Comparison of ENCODE assay signal across 27 cellular contexts in the genomic region with DNA sequence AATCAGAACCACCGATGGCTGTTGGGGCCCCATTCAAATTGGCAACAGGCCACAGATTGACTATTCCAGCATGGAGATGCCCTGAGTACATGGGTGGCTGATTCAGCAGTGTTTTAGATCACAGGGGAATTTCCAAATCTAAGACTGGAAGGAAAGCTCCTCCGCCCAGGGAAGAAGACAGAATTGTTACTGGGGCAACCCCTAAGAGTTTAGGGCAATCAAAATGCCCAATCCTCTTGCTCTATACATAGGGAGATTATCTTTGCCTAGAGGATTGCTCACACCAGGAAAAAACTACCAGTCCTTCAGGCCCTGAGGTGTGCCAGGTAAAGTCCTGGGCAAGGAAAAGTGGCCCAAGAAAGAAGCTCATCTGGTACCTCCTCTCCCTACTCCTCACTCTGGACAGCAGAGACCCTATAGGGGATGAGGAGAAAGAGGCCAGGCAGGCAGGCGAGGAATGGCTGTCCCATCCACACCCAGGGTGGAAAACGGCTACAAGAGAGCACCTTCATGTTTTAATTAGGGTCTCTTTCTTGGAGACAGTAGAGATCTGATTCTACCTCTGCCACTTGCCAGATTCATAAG. TPM values are rescaled to one million over a fixed set of nuclear protein-coding genes. Genes with fewer than 3 reads are reported as not detected.
"Had no signal": no experiment of that assay in that cellular context is flagged by ENCODE, and none has a peak within 500 bp of the region (broad histone marks: within the 10 kb centered on the region; RNA-seq: fewer than 3 reads in every experiment).

No MANE protein-coding gene starts in this region.

- DNase-seq: activated CD4-positive, alpha-beta memory T cell treated with anti-CD3 and anti-CD28 coated beads, Interleukin-2, amount 10 ng/mL, durations not matched to agents 7 days and 5 days; activated CD4-positive, alpha-beta T cell treated with anti-CD3 and anti-CD28 coated beads, Interleukin-2, amount 10 ng/mL, durations not matched to agents 24 days and 14 days; activated effector memory CD4-positive, alpha-beta T cell treated with Interleukin-2 at 50 U/mL for 16 hours; activated naive CD4-positive, alpha-beta T cell treated with anti-CD3 and anti-CD28 coated beads for 36 hours; activated naive CD8-positive, alpha-beta T cell treated with anti-CD3 and anti-CD28 coated beads, Interleukin-2, amount 10 ng/mL, durations not matched to agents 7 days and 5 days; activated T-cell treated with anti-CD3 and anti-CD28 coated beads, Interleukin-2, amount 50 U/mL, for 72 hours; amniotic stem cell; glutamatergic neuron; hippocampal formation; left colon; naive thymus-derived CD4-positive, alpha-beta T cell; stimulated activated CD4-positive, alpha-beta T cell treated with anti-CD3 and anti-CD28 coated beads, Interleukin-1b, Interleukin-23, amount 100 ng/mL, for 48 hours; substantia nigra; T-cell; thyroid gland had no signal

- H3K9me3 ChIP-seq: thyroid gland had no signal

- H3K4me1 ChIP-seq: thyroid gland had no signal

- H3K4me3 ChIP-seq: cardiac muscle cell, lung, thyroid gland had no signal

- H3K36me3 Mint-ChIP-seq: activated naive CD8-positive, alpha-beta T cell treated with anti-CD3 and anti-CD28 coated beads, Interleukin-2, amount 10 ng/mL, durations not matched to agents 7 days and 5 days; T-cell had no signal

- H3K27ac ChIP-seq: cardiac muscle cell, thyroid gland, VCaP had no signal

- H3K27me3 ChIP-seq: cardiac muscle cell, thyroid gland had no signal

- ATAC-seq: activated CD4-positive, CD25-positive, alpha-beta regulatory T cell treated with anti-CD3 and anti-CD28 coated beads, Interleukin-2, amount 50 U/mL, for 24 hours; activated T-cell treated with anti-CD3 and anti-CD28 coated beads, Interleukin-2, amount 50 U/mL, for 72 hours; left colon; naive thymus-derived CD4-positive, alpha-beta T cell; SK-N-SH treated with all-trans-retinoic acid at 6 μM for 48 hours; T-cell had no signal

- H3K27ac Mint-ChIP-seq: activated CD4-positive, alpha-beta memory T cell treated with anti-CD3 and anti-CD28 coated beads, Interleukin-2, amount 10 ng/mL, durations not matched to agents 7 days and 5 days; activated CD4-positive, alpha-beta T cell treated with anti-CD3 and anti-CD28 coated beads, Interleukin-2, amount 10 ng/mL, durations not matched to agents 24 days and 14 days; activated naive CD4-positive, alpha-beta T cell treated with anti-CD3 and anti-CD28 coated beads for 36 hours; activated naive CD8-positive, alpha-beta T cell treated with anti-CD3 and anti-CD28 coated beads, Interleukin-2, amount 10 ng/mL, durations not matched to agents 7 days and 5 days; activated T-cell treated with anti-CD3 and anti-CD28 coated beads, Interleukin-2, amount 50 U/mL, for 72 hours; naive thymus-derived CD4-positive, alpha-beta T cell; progenitor cell of endocrine pancreas; stimulated activated naive CD8-positive, alpha-beta T cell treated with anti-CD3 and anti-CD28 coated beads, Interleukin-15, Interleukin-2, amounts not matched to agents 100 ng/mL and 50 ng/mL, for 24 hours; T-cell; T-helper 2 cell treated with Interferon-gamma antibody and Interleukin-4, amounts not matched to agents 5 μg/mL and 100 μg/mL, for 36 hours had no signal

- H3K36me3 ChIP-seq: cardiac muscle cell, thyroid gland had no signal

- H3K4me3 Mint-ChIP-seq: activated CD4-positive, alpha-beta memory T cell treated with anti-CD3 and anti-CD28 coated beads, Interleukin-2, amount 10 ng/mL, durations not matched to agents 7 days and 5 days; activated CD4-positive, alpha-beta T cell treated with anti-CD3 and anti-CD28 coated beads, Interleukin-2, amount 10 ng/mL, durations not matched to agents 24 days and 14 days; activated naive CD4-positive, alpha-beta T cell treated with anti-CD3 and anti-CD28 coated beads for 36 hours; activated naive CD8-positive, alpha-beta T cell treated with anti-CD3 and anti-CD28 coated beads, Interleukin-2, amount 10 ng/mL, durations not matched to agents 7 days and 5 days; activated T-cell treated with anti-CD3 and anti-CD28 coated beads, Interleukin-2, amount 50 U/mL, for 72 hours; naive thymus-derived CD4-positive, alpha-beta T cell; neural crest cell; stimulated activated naive CD8-positive, alpha-beta T cell treated with anti-CD3 and anti-CD28 coated beads, Interleukin-15, Interleukin-2, amounts not matched to agents 100 ng/mL and 50 ng/mL, for 24 hours; T-cell; T-helper 2 cell treated with Interferon-gamma antibody and Interleukin-4, amounts not matched to agents 5 μg/mL and 100 μg/mL, for 36 hours had no signal

- H3K4me1 Mint-ChIP-seq: neural crest cell, T-cell had no signal

- FAIRE-seq: frontal cortex had no signal

RNA-seq across cellular contexts. Expression of a gene that starts 5.8 kb away (rescaled TPM):
- total RNA-seq: activated CD4-positive, alpha-beta memory T cell treated with anti-CD3 and anti-CD28 coated beads, Interleukin-2, amount 10 ng/mL, durations not matched to agents 7 days and 5 days; activated CD4-positive, alpha-beta T cell treated with anti-CD3 and anti-CD28 coated beads, Interleukin-2, amount 10 ng/mL, durations not matched to agents 24 days and 14 days; activated naive CD4-positive, alpha-beta T cell treated with anti-CD3 and anti-CD28 coated beads for 36 hours; activated T-cell treated with anti-CD3 and anti-CD28 coated beads, Interleukin-2, amount 50 U/mL, for 72 hours; cardiac muscle cell; neural crest cell; progenitor cell of endocrine pancreas had no signal

RNA-seq across cellular contexts. Expression of a gene that starts 9.7 kb away (rescaled TPM):
- total RNA-seq: activated CD4-positive, alpha-beta memory T cell treated with anti-CD3 and anti-CD28 coated beads, Interleukin-2, amount 10 ng/mL, durations not matched to agents 7 days and 5 days; activated CD4-positive, alpha-beta T cell treated with anti-CD3 and anti-CD28 coated beads, Interleukin-2, amount 10 ng/mL, durations not matched to agents 24 days and 14 days; activated naive CD4-positive, alpha-beta T cell treated with anti-CD3 and anti-CD28 coated beads for 36 hours; activated naive CD8-positive, alpha-beta T cell treated with anti-CD3 and anti-CD28 coated beads, Interleukin-2, amount 10 ng/mL, durations not matched to agents 7 days and 5 days; activated T-cell treated with anti-CD3 and anti-CD28 coated beads, Interleukin-2, amount 50 U/mL, for 72 hours; cardiac muscle cell; neural crest cell; progenitor cell of endocrine pancreas; thyroid gland; ureter had no signal
- polyA plus RNA-seq: cardiac muscle cell; naive thymus-derived CD4-positive, alpha-beta T cell had no signal

RNA-seq across cellular contexts. Expression of a gene that starts 27.4 kb away (rescaled TPM):
- total RNA-seq: activated CD4-positive, alpha-beta T cell treated with anti-CD3 and anti-CD28 coated beads, Interleukin-2, amount 10 ng/mL, durations not matched to agents 24 days and 14 days; activated T-cell treated with anti-CD3 and anti-CD28 coated beads, Interleukin-2, amount 50 U/mL, for 72 hours; neural crest cell had no signal
- polyA plus RNA-seq: cardiac muscle cell had no signal

RNA-seq across cellular contexts. Expression of a gene that starts 31.2 kb away (rescaled TPM):
- total RNA-seq: activated CD4-positive, alpha-beta memory T cell treated with anti-CD3 and anti-CD28 coated beads, Interleukin-2, amount 10 ng/mL, durations not matched to agents 7 days and 5 days; activated CD4-positive, alpha-beta T cell treated with anti-CD3 and anti-CD28 coated beads, Interleukin-2, amount 10 ng/mL, durations not matched to agents 24 days and 14 days; activated naive CD4-positive, alpha-beta T cell treated with anti-CD3 and anti-CD28 coated beads for 36 hours; activated naive CD8-positive, alpha-beta T cell treated with anti-CD3 and anti-CD28 coated beads, Interleukin-2, amount 10 ng/mL, durations not matched to agents 7 days and 5 days; activated T-cell treated with anti-CD3 and anti-CD28 coated beads, Interleukin-2, amount 50 U/mL, for 72 hours; cardiac muscle cell; frontal cortex; left colon; lung; naive thymus-derived CD4-positive, alpha-beta T cell; neural crest cell; omental fat pad; progenitor cell of endocrine pancreas; T-cell; thyroid gland; ureter had no signal
- polyA plus RNA-seq: cardiac muscle cell; lung; naive thymus-derived CD4-positive, alpha-beta T cell had no signal

RNA-seq across cellular contexts. Expression of a gene that starts 36.4 kb away (rescaled TPM):
- total RNA-seq: activated CD4-positive, alpha-beta memory T cell treated with anti-CD3 and anti-CD28 coated beads, Interleukin-2, amount 10 ng/mL, durations not matched to agents 7 days and 5 days; activated CD4-positive, alpha-beta T cell treated with anti-CD3 and anti-CD28 coated beads, Interleukin-2, amount 10 ng/mL, durations not matched to agents 24 days and 14 days; activated naive CD4-positive, alpha-beta T cell treated with anti-CD3 and anti-CD28 coated beads for 36 hours; activated naive CD8-positive, alpha-beta T cell treated with anti-CD3 and anti-CD28 coated beads, Interleukin-2, amount 10 ng/mL, durations not matched to agents 7 days and 5 days; cardiac muscle cell; frontal cortex; left colon; naive thymus-derived CD4-positive, alpha-beta T cell; neural crest cell; omental fat pad; progenitor cell of endocrine pancreas; T-cell; thyroid gland had no signal
- polyA plus RNA-seq: naive thymus-derived CD4-positive, alpha-beta T cell had no signal
